1 cellular context compared by ENCODE assay signal in the genomic region with DNA sequence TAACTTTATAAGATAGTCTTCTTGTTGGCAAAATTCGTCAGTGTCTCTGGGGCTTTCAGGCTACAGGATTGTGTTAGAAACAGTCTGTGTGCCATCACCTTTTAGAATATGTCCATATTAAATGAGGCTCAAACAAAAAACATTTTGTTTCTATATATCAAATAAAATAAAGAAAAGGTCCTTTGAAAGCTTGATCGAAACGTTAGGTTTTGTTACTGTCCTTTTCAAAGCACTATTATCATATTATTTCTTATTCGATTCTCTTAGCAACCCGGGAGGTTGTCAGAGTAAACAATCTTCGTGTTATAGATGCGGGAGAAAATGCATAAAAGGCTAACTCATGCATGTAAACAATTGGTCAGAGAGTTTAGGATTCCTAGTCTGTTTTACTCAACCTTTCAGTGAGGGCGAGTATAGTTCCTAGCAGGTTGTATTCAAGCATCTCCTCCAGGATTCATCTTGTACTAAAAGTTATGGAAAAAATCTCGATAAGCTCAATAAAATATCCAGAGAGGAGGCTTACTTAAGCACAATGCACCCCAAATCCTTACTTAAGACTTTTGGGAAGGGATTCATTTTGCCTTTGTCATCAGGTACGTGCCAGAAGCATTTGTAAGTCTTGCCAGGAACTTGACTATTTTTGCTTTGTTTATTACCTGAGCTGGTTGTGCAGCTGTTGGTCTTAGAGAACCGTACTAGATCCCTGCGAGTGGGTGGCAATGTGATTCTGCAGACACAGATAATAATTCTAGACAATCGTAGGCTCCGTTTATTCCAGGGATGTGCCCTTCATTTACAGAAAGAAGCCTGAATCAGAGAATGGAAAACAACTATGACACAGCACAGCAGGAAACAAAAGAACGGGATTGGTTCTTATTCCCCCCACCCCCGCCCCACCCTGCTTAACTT.
TF ChIP-seq lines count a peak whose summit lies in the region.

No MANE protein-coding gene starts in this region.

TF ChIP-seq in K562, 482 proteins besides CTCF, POLR2A, EP300 and RAD21 (continued from another document):
- TF ChIP-seq, protein P1, sequence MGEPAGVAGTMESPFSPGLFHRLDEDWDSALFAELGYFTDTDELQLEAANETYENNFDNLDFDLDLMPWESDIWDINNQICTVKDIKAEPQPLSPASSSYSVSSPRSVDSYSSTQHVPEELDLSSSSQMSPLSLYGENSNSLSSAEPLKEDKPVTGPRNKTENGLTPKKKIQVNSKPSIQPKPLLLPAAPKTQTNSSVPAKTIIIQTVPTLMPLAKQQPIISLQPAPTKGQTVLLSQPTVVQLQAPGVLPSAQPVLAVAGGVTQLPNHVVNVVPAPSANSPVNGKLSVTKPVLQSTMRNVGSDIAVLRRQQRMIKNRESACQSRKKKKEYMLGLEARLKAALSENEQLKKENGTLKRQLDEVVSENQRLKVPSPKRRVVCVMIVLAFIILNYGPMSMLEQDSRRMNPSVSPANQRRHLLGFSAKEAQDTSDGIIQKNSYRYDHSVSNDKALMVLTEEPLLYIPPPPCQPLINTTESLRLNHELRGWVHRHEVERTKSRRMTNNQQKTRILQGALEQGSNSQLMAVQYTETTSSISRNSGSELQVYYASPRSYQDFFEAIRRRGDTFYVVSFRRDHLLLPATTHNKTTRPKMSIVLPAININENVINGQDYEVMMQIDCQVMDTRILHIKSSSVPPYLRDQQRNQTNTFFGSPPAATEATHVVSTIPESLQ (CRISPR knock-in tag; IDR thresholded peaks at IDR 0.05), result 0 out of 2 replicates have a peak, but pooled peaks have one; percentile 40
- TF ChIP-seq CBX3 (IDR thresholded peaks at IDR 0.05; ENCODE audit: borderline replicate concordance in 1 of 2, low read length in 2 of 2), result no peak
- TF ChIP-seq POLR2H (tag; IDR thresholded peaks at IDR 0.05; ENCODE audit: low read depth), result peak; percentile 81
- peak; percentile 65 for TF ChIP-seq BACH1 (tag; IDR thresholded peaks at IDR 0.05)
- TF ChIP-seq SRSF7 (optimal IDR thresholded peaks at IDR 0.05; ENCODE audit: low read depth, low read length), result no peak
